Comparison of ENCODE assay signal across 8 cellular contexts in genomic region chr1:244047739-244048565, GRCh38. TPM values are rescaled to one million over a fixed set of nuclear protein-coding genes. Genes with fewer than 3 reads are reported as not detected.
DNase-seq lines count a peak whose midpoint lies in the region; ATAC-seq and TF ChIP-seq lines count a peak whose summit lies in the region.

No MANE protein-coding gene starts in this region.

- no peak for TF ChIP-seq CTCF in esophagus muscularis mucosa (IDR thresholded peaks at IDR 0.05)

- H3K27ac ChIP-seq in esophagus muscularis mucosa (replicated peaks in 1 of 4) (peak overlapping the region; percentile 95 to 99 (median 96)), muscle layer of duodenum (ENCODE audit: low read length) (peak overlapping the region; percentile 99)

- intact Hi-C loops in esophagus muscularis mucosa (cut with DNase I), result loop anchor here (1.0 to 10.0 kb wide), 5 partner anchors 114 to 703 kb away; partner anchors contain the start of gene AKT3

- TF ChIP-seq POLR2A in esophagus muscularis mucosa (IDR thresholded peaks at IDR 0.05; ENCODE audit: low read depth), result peak; percentile 87

- TF ChIP-seq EP300 in esophagus muscularis mucosa (IDR thresholded peaks at IDR 0.05), result peak; percentile 10

- no peaks in the 10 kb centered on the region for H3K9me3 ChIP-seq in esophagus muscularis mucosa
- H3K9me3 ChIP-seq in muscle layer of duodenum (ENCODE audit: control insufficient read depth in 1 of 2, low read length in 2 of 2), result no peaks in the 10 kb centered on the region

- H3K4me1 ChIP-seq in esophagus muscularis mucosa (peaks cover 29 to 40% (median 37%) of the 10 kb centered on the region in 4 donors), muscle layer of duodenum (ENCODE audit: control insufficient read depth in 1 of 2, insufficient read depth in 2 of 2, low read length in 2 of 2) (peaks cover 19 to 20% of the 10 kb centered on the region in 2 donors)

- WGBS in esophagus muscularis mucosa, result 0% methylated on average over 40 of the region's 81 CpGs

- DNase-seq in DMS79 (lab: John Stamatoyannopoulos, UW), result peak; percentile 97
- peak; percentile 99 for DNase-seq in KG1 (lab: John Stamatoyannopoulos, UW)
- DNase-seq in activated T-cell treated with anti-CD3 and anti-CD28 coated beads, Interleukin-2, amount 50 U/mL, for 48 hours, result peak; percentile 95 to 96
- peak; percentile 99 for DNase-seq in esophagus muscularis mucosa (ENCODE audit: extremely low spot score)
- peak; percentile 90 for DNase-seq in stimulated activated CD8-positive, alpha-beta memory T cell treated with anti-CD3 and anti-CD28 coated beads, Interleukin-7, amount 100 ng/mL, for 24 hours (ENCODE audit: low read depth)

- H3K36me3 ChIP-seq in esophagus muscularis mucosa (no peaks in the 10 kb centered on the region), muscle layer of duodenum (ENCODE audit: control insufficient read depth in 1 of 2, insufficient read depth in 2 of 2, low read length in 2 of 2) (no peaks in the 10 kb centered on the region)

- H3K27me3 ChIP-seq in esophagus muscularis mucosa (no peaks in the 10 kb centered on the region), muscle layer of duodenum (ENCODE audit: low read depth, low read length) (no peaks in the 10 kb centered on the region)

- H3K4me3 ChIP-seq in esophagus muscularis mucosa (peak overlapping the region; percentile 71 to 97 (median 84)), muscle layer of duodenum (ENCODE audit: low read depth in 1 of 2, low read length in 2 of 2) (peak overlapping the region; percentile 91 to 95)

- ATAC-seq in GM21737 (IDR thresholded peaks at IDR 0.05; ENCODE audit: unreplicated experiment), result peak; percentile 71

TF ChIP-seq in PFSK-1, 5 proteins besides CTCF, POLR2A, EP300 and RAD21:
- TF ChIP-seq TAF1 (IDR thresholded peaks at IDR 0.05; ENCODE audit: borderline replicate concordance, insufficient read depth, low read length), result peak; percentile 58; the same call in 1 of the 2 replicates
- TF ChIP-seq POLR2AphosphoS5 (IDR thresholded peaks at IDR 0.05; ENCODE audit: low read depth, low read length), result no peak; the same call in none of the 2 replicates

RNA-seq across cellular contexts. Expression of gene ZBTB18, which starts 3.1 kb away (rescaled TPM):
- polyA plus RNA-seq in PFSK-1 (2012; ENCODE audit: insufficient read length, low read depth), result 0.94 TPM
- 10 to 100 TPM; 15.0 to 23.7 (median 18.2) TPM for total RNA-seq in esophagus muscularis mucosa

Comparison
In these comparisons a context has a peak if more than half of its experiments do, and no peak if none do; other contexts are left out.
1. Peak in every context shown above with its lines: DNase-seq, ATAC-seq, H3K4me3 ChIP-seq and H3K27ac ChIP-seq.